8 cellular contexts compared by ENCODE assay signal in the genomic region with DNA sequence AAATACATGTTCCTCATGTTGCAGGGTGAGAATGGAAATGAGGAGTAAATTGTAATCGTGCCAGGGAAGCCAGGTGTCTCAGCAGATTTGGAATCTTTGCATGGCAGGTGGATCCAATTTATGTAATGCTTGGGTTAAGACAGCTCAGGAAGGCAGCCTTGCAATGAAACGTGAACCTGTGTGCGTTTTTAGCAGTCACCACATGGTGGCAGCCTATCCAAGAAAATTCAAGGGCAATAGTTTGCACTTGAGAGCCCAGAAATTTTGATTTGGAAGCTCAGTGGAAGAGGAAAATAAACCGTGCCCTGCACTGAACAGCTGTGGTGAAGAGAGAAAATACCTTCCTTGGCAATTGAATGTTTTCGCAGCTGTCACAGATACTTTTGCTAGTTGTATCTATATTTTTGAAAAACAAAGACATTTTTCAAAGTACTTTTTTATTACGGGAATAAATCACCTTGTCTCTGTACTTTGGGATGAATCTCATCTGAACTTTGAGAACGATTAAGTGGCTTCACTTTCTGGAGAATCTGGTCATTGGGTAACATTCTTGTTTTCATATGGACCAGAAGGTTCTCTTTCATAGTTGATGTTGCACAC. TPM values are rescaled to one million over a fixed set of nuclear protein-coding genes. Genes with fewer than 3 reads are reported as not detected.
A peak's percentile ranks its signal among the peaks of the same experiment; 100 is the strongest.
DNase-seq lines count a peak whose midpoint lies in the region; ATAC-seq and TF ChIP-seq lines count a peak whose summit lies in the region.

No MANE protein-coding gene starts in this region.

- H3K9me3 ChIP-seq in body of pancreas (no peaks in the 10 kb centered on the region), iPS DF 6.9 (ENCODE audit: control insufficient read depth, insufficient read depth, low read length) (no peaks in the 10 kb centered on the region)

- no peak for TF ChIP-seq POLR2A in body of pancreas (IDR thresholded peaks at IDR 0.05)

- no peaks in the 10 kb centered on the region for H3K36me3 ChIP-seq in body of pancreas (replicated peaks in 1 of 2; ENCODE audit: insufficient read depth in 1 of 2, low read depth in 2 of 2)
- peaks cover 2% of the 10 kb centered on the region; the same call in 1 of the 2 replicates for H3K36me3 ChIP-seq in iPS DF 6.9 (ENCODE audit: control insufficient read depth, insufficient read depth, low read length)

- H3K4me1 ChIP-seq in body of pancreas (no peaks in the 10 kb centered on the region), iPS DF 6.9 (ENCODE audit: control insufficient read depth, insufficient read depth, low read length) (no peaks in the 10 kb centered on the region)

- WGBS in body of pancreas, 2 donors: 14 to 16% methylated on average over 7 of the region's 7 CpGs
- WGBS in iPS DF 6.9 (ENCODE audit: insufficient coverage, insufficient read length): no CpG with 5 or more reads among the region's 7 CpGs

- ATAC-seq in GM21737 (IDR thresholded peaks at IDR 0.05; ENCODE audit: unreplicated experiment) (peak; percentile 40), body of pancreas (peak; percentile 81), HG03139 (IDR thresholded peaks at IDR 0.05; ENCODE audit: unreplicated experiment) (no peak)

- no peak overlapping the region for H3K27ac ChIP-seq in body of pancreas
- H3K27ac ChIP-seq in iPS DF 6.9 (ENCODE audit: low read length): no peak overlapping the region

- H3K27me3 ChIP-seq in body of pancreas: no peaks in the 10 kb centered on the region
- H3K27me3 ChIP-seq in iPS DF 6.9 (ENCODE audit: control insufficient read depth, insufficient read depth, low read length): no peaks in the 10 kb centered on the region

- intact Hi-C loops in body of pancreas (cut with DNase I): loop anchor here (5.0 kb wide), 1 partner anchor 440 kb away; no protein-coding TSS in a partner anchor

- H3K4me3 ChIP-seq in body of pancreas (no peak overlapping the region), iPS DF 6.9 (ENCODE audit: low read length) (no peak overlapping the region)

- DNase-seq in COR-L47 (lab: John Stamatoyannopoulos, UW) (peak; percentile 39), NCI-H1417 (lab: John Stamatoyannopoulos, UW) (peak; percentile 73 to 92 (median 86)), T1000 (lab: John Stamatoyannopoulos, UW) (peak; percentile 53), body of pancreas (peak; percentile 70 to 78 (median 74)), iPS DF 6.9 (ENCODE audit: low read depth, low spot score) (peak; percentile 50)
- peak; percentile 15 to 47 for DNase-seq in stimulated activated CD4-positive, alpha-beta T cell treated with anti-CD3 and anti-CD28 coated beads, Interleukin-12 subunit alpha, Interleukin-12 subunit beta, amount 100 ng/mL, for 24 hours (ENCODE audit: low read depth in 2 of 2)

- peak; percentile 58 to 89 (median 82) for TF ChIP-seq CTCF in body of pancreas (IDR thresholded peaks at IDR 0.05)

RNA-seq across cellular contexts. Expression of gene MTHFD1L, which starts 26.5 kb away (rescaled TPM):
- 10 to 100 TPM; 13.0 to 19.1 TPM for total RNA-seq in body of pancreas

Comparison
In these comparisons a context has a peak if more than half of its experiments do, and no peak if none do; other contexts are left out.
1. DNase-seq: peak in every context shown above with its lines; median percentile 86 in NCI-H1417; 74 in body of pancreas; 53 in T1000; 50 in iPS DF 6.9; 39 in COR-L47; 31 in stimulated activated CD4-positive, alpha-beta T cell treated with anti-CD3 and anti-CD28 coated beads, Interleukin-12 subunit alpha, Interleukin-12 subunit beta, amount 100 ng/mL, for 24 hours.